In the genomic region with DNA sequence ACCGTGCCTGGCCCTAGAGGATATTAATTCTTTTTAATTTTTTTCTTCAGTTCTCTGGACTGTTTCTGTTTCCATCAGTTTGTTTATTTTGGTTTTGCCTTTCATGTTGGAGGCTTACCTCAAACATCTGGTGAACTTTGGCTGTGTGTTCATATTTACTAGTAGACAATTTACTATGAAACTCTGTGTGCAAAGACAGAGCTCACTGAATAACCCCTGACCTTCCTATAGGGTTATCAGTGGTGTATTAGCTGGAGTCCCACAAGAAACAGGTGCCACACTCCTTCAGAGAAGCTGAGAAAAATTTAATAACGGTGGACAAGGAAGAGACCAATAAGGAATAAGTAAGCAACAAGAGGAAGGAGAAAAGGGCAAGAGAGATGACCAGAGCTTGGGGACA, we compare ENCODE assay signal across 1 cellular context.
TF ChIP-seq lines count a peak whose summit lies in the region.

No MANE protein-coding gene starts in this region.

TF ChIP-seq in HepG2, 621 proteins besides CTCF, POLR2A, EP300 and RAD21 (continued from another document and continues in another):
- TF ChIP-seq ZNF205 (CRISPR knock-in tag; IDR thresholded peaks at IDR 0.05) (no peak), ZNF720 (CRISPR knock-in tag; IDR thresholded peaks at IDR 0.05) (no peak), ZNF280D (CRISPR knock-in tag; IDR thresholded peaks at IDR 0.05) (no peak), DBP (CRISPR knock-in tag; IDR thresholded peaks at IDR 0.05; ENCODE audit: not compliant biosample characterization) (no peak), SP2 (CRISPR knock-in tag; IDR thresholded peaks at IDR 0.05) (no peak), PRMT3 (CRISPR knock-in tag; IDR thresholded peaks at IDR 0.05; ENCODE audit: borderline replicate concordance, low read depth) (no peak), ZSCAN29 (CRISPR knock-in tag; conservative IDR thresholded peaks at IDR 0.05) (no peak), GTF2F1 (IDR thresholded peaks at IDR 0.05; ENCODE audit: low read length) (no peak), ZNF382 (CRISPR knock-in tag; IDR thresholded peaks at IDR 0.05; ENCODE audit: borderline replicate concordance) (no peak), WIZ (CRISPR knock-in tag; IDR thresholded peaks at IDR 0.05) (no peak), MAFF (IDR thresholded peaks at IDR 0.05; ENCODE audit: low read depth, low read length) (0 out of 2 replicates have a peak, but pooled peaks have one; percentile 16), ZNF33A (CRISPR knock-in tag; IDR thresholded peaks at IDR 0.05; ENCODE audit: borderline replicate concordance) (no peak), HMG20A (CRISPR knock-in tag; IDR thresholded peaks at IDR 0.05; ENCODE audit: borderline replicate concordance) (peak; percentile 92; the same call in 1 of the 2 replicates), IRF2 (CRISPR knock-in tag; IDR thresholded peaks at IDR 0.05) (peak; percentile 60; the same call in 1 of the 2 replicates), ZSCAN25 (CRISPR knock-in tag; IDR thresholded peaks at IDR 0.05) (no peak; the same call in 1 of the 2 replicates), HIC2 (CRISPR knock-in tag; IDR thresholded peaks at IDR 0.05; ENCODE audit: low read depth) (no peak; the same call in 1 of the 2 replicates), SETDB1 (CRISPR knock-in tag; IDR thresholded peaks at IDR 0.05; ENCODE audit: borderline replicate concordance) (no peak), ZNF614 (CRISPR knock-in tag; IDR thresholded peaks at IDR 0.05; ENCODE audit: borderline replicate concordance) (no peak), CEBPB (IDR thresholded peaks at IDR 0.05; ENCODE audit: borderline replicate concordance, low read depth, low read length) (no peak), NFE2 (CRISPR knock-in tag; IDR thresholded peaks at IDR 0.05) (no peak), ATF5 (CRISPR knock-in tag; IDR thresholded peaks at IDR 0.05; ENCODE audit: low read depth) (no peak), ZKSCAN1 (IDR thresholded peaks at IDR 0.05; ENCODE audit: low read length) (no peak), ARNTL (CRISPR knock-in tag; IDR thresholded peaks at IDR 0.05) (no peak), AFF4 (CRISPR knock-in tag; IDR thresholded peaks at IDR 0.05) (no peak), SP5 (CRISPR knock-in tag; IDR thresholded peaks at IDR 0.05; ENCODE audit: borderline replicate concordance, low read depth) (peak; percentile 70), ZNF790 (CRISPR knock-in tag; IDR thresholded peaks at IDR 0.05; ENCODE audit: borderline replicate concordance) (no peak), ZNF704 (CRISPR knock-in tag; IDR thresholded peaks at IDR 0.05; ENCODE audit: borderline replicate concordance) (no peak), ZBTB25 (CRISPR knock-in tag; IDR thresholded peaks at IDR 0.05) (no peak; the same call in 1 of the 2 replicates), NCOA5 (CRISPR knock-in tag; IDR thresholded peaks at IDR 0.05) (no peak), CENPX (CRISPR knock-in tag; IDR thresholded peaks at IDR 0.05) (no peak), PHB2 (IDR thresholded peaks at IDR 0.05; ENCODE audit: partially characterized antibody) (no peak), ZNF766 (CRISPR knock-in tag; IDR thresholded peaks at IDR 0.05; ENCODE audit: borderline replicate concordance) (no peak), GABPA (IDR thresholded peaks at IDR 0.05; ENCODE audit: low read depth, low read length) (no peak), GABPA (CRISPR knock-in tag; IDR thresholded peaks at IDR 0.05; ENCODE audit: low read depth) (no peak; the same call in 1 of the 2 replicates), PAWR (CRISPR knock-in tag; IDR thresholded peaks at IDR 0.05; ENCODE audit: borderline replicate concordance) (no peak), ARID2 (CRISPR knock-in tag; IDR thresholded peaks at IDR 0.05; ENCODE audit: borderline replicate concordance) (no peak), FOXP1 (IDR thresholded peaks at IDR 0.05) (peak; percentile 78), FOXP1 (CRISPR knock-in tag; IDR thresholded peaks at IDR 0.05) (peak; percentile 98), KLF9 (CRISPR knock-in tag; IDR thresholded peaks at IDR 0.05; ENCODE audit: low read depth) (no peak), GATAD1 (CRISPR knock-in tag; IDR thresholded peaks at IDR 0.05) (no peak)
- TF ChIP-seq, protein P1, sequence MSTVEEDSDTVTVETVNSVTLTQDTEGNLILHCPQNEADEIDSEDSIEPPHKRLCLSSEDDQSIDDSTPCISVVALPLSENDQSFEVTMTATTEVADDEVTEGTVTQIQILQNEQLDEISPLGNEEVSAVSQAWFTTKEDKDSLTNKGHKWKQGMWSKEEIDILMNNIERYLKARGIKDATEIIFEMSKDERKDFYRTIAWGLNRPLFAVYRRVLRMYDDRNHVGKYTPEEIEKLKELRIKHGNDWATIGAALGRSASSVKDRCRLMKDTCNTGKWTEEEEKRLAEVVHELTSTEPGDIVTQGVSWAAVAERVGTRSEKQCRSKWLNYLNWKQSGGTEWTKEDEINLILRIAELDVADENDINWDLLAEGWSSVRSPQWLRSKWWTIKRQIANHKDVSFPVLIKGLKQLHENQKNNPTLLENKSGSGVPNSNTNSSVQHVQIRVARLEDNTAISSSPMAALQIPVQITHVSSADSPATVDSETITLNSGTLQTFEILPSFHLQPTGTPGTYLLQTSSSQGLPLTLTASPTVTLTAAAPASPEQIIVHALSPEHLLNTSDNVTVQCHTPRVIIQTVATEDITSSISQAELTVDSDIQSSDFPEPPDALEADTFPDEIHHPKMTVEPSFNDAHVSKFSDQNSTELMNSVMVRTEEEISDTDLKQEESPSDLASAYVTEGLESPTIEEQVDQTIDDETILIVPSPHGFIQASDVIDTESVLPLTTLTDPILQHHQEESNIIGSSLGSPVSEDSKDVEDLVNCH (CRISPR knock-in tag; IDR thresholded peaks at IDR 0.05) = no peak
- TF ChIP-seq, protein P2, sequence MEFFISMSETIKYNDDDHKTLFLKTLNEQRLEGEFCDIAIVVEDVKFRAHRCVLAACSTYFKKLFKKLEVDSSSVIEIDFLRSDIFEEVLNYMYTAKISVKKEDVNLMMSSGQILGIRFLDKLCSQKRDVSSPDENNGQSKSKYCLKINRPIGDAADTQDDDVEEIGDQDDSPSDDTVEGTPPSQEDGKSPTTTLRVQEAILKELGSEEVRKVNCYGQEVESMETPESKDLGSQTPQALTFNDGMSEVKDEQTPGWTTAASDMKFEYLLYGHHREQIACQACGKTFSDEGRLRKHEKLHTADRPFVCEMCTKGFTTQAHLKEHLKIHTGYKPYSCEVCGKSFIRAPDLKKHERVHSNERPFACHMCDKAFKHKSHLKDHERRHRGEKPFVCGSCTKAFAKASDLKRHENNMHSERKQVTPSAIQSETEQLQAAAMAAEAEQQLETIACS (CRISPR knock-in tag; IDR thresholded peaks at IDR 0.05) = no peak
- TF ChIP-seq, protein P3, sequence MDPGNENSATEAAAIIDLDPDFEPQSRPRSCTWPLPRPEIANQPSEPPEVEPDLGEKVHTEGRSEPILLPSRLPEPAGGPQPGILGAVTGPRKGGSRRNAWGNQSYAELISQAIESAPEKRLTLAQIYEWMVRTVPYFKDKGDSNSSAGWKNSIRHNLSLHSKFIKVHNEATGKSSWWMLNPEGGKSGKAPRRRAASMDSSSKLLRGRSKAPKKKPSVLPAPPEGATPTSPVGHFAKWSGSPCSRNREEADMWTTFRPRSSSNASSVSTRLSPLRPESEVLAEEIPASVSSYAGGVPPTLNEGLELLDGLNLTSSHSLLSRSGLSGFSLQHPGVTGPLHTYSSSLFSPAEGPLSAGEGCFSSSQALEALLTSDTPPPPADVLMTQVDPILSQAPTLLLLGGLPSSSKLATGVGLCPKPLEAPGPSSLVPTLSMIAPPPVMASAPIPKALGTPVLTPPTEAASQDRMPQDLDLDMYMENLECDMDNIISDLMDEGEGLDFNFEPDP (CRISPR knock-in tag; conservative IDR thresholded peaks at IDR 0.05) = no peak
- TF ChIP-seq, protein P4, sequence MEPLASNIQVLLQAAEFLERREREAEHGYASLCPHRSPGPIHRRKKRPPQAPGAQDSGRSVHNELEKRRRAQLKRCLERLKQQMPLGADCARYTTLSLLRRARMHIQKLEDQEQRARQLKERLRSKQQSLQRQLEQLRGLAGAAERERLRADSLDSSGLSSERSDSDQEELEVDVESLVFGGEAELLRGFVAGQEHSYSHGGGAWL (CRISPR knock-in tag; IDR thresholded peaks at IDR 0.05) = no peak
